Comparison of ENCODE assay signal across 8 cellular contexts in the genomic region with DNA sequence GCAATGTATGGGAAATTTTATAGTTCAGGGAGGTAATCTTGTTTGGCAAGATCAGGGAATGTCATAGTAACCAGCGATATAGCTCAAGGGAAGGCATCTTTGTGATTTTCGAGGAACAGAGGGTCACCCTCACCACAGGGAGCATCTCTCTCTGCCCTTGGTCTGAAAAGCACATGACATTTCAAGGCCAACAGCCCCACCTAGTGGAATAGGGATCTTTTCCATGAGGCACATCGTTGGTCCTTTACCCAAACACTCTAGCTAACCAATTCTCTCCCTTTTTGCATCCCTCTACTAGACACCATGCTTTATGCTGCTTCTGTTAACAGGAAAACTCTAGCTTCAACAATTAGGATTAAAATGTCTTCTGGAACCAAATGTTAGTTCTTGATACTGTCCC.
DNase-seq lines count a peak whose midpoint lies in the region; ATAC-seq and TF ChIP-seq lines count a peak whose summit lies in the region.

No MANE protein-coding gene starts in this region.

- peak; percentile 70 for ATAC-seq in GM18868 (IDR thresholded peaks at IDR 0.05; ENCODE audit: unreplicated experiment)
- ATAC-seq in GM18873 (IDR thresholded peaks at IDR 0.05; ENCODE audit: low FRiP score, unreplicated experiment), result no peak

- DNase-seq in DMS114 treated with DMSO at 0.1 percent for 48 hours (lab: John Stamatoyannopoulos, UW; ENCODE audit: unreplicated experiment), result peak; percentile 1
- peak; percentile 26 for DNase-seq in HS-5 (ENCODE audit: low read depth)
- peak; percentile 12 for DNase-seq in T-helper 9 cell
- DNase-seq in fibroblast of the aortic adventitia (ENCODE audit: low read depth), result peak; percentile 71
- no peak for DNase-seq in anterior cingulate cortex (lab: John Stamatoyannopoulos, UW)
- no peak for DNase-seq in NCI-H1048 (lab: John Stamatoyannopoulos, UW)

- peak; percentile 56 for TF ChIP-seq CTCF in fibroblast of the aortic adventitia (IDR thresholded peaks at IDR 0.05; ENCODE audit: insufficient read depth, low read length)

- H3K4me3 ChIP-seq in fibroblast of the aortic adventitia (ENCODE audit: low read depth, low read length), result no peak overlapping the region

Comparison
In these comparisons a context has a peak if more than half of its experiments do, and no peak if none do; other contexts are left out.
1. DNase-seq: peak in DMS114 treated with DMSO at 0.1 percent for 48 hours (single experiment), HS-5 (single experiment), T-helper 9 cell (single experiment) and fibroblast of the aortic adventitia (single experiment); none in anterior cingulate cortex (0 of 58) and NCI-H1048 (single experiment).